In the genomic region with DNA sequence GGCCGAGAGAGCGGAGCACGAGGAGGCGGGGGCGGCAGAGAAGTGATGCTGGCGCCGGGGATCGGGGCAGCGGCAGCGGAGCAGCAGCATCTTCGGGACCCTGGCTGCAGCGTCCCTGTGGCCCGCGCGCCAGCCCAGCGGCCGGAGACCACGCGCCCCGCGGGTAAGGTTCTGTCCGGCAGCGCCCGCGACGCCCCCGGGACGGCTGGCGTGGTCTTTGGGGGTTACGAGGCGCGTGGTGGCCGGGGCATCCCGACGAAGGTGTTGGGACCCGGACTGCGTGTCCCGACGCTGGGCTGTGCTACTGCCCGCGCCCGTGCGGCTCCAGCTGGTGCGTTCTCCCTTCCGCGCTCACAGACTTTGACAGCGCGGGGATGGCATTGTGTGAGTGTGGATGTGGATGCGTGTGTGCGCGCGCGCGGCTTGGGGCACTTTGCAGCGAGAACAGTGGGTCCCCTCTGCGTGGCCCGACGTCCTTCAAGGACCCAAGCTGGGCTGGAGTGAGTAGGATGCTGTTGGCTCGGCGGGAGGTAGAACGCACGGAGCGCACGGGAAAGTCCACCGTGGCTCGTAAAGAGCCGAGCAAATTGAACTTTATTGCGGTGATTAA, we compare ENCODE assay signal across 1 cellular context.
TF ChIP-seq lines count a peak whose summit lies in the region.

No MANE protein-coding gene starts in this region.

TF ChIP-seq in WTC11, 78 proteins besides CTCF, POLR2A, EP300 and RAD21 (continued from another document):
- TF ChIP-seq TCF7 (CRISPR knock-in tag; IDR thresholded peaks at IDR 0.05; ENCODE audit: low read depth) (no peak), ZNF219 (CRISPR knock-in tag; IDR thresholded peaks at IDR 0.05; ENCODE audit: borderline replicate concordance) (no peak), ZNF423 (CRISPR knock-in tag; IDR thresholded peaks at IDR 0.05) (no peak), RELA (CRISPR knock-in tag; IDR thresholded peaks at IDR 0.05; ENCODE audit: borderline replicate concordance) (no peak), ATF1 (CRISPR knock-in tag; IDR thresholded peaks at IDR 0.05) (no peak), ELF4 (CRISPR knock-in tag; IDR thresholded peaks at IDR 0.05; ENCODE audit: low read depth) (no peak), ZBTB21 (CRISPR knock-in tag; IDR thresholded peaks at IDR 0.05; ENCODE audit: borderline replicate concordance) (no peak), KAT7 (CRISPR knock-in tag; IDR thresholded peaks at IDR 0.05; ENCODE audit: borderline replicate concordance) (no peak), CREM (CRISPR knock-in tag; IDR thresholded peaks at IDR 0.05) (no peak), GTF2I (CRISPR knock-in tag; conservative IDR thresholded peaks at IDR 0.05) (no peak), PRRX2 (CRISPR knock-in tag; IDR thresholded peaks at IDR 0.05) (no peak), MYBL2 (CRISPR knock-in tag; IDR thresholded peaks at IDR 0.05) (no peak), ZNF317 (CRISPR knock-in tag; IDR thresholded peaks at IDR 0.05; ENCODE audit: borderline replicate concordance, low read depth) (no peak), NFYB (CRISPR knock-in tag; conservative IDR thresholded peaks at IDR 0.05; ENCODE audit: low read depth) (no peak), SMAD3 (CRISPR knock-in tag; IDR thresholded peaks at IDR 0.05; ENCODE audit: borderline replicate concordance) (no peak)
- TF ChIP-seq, protein P1, sequence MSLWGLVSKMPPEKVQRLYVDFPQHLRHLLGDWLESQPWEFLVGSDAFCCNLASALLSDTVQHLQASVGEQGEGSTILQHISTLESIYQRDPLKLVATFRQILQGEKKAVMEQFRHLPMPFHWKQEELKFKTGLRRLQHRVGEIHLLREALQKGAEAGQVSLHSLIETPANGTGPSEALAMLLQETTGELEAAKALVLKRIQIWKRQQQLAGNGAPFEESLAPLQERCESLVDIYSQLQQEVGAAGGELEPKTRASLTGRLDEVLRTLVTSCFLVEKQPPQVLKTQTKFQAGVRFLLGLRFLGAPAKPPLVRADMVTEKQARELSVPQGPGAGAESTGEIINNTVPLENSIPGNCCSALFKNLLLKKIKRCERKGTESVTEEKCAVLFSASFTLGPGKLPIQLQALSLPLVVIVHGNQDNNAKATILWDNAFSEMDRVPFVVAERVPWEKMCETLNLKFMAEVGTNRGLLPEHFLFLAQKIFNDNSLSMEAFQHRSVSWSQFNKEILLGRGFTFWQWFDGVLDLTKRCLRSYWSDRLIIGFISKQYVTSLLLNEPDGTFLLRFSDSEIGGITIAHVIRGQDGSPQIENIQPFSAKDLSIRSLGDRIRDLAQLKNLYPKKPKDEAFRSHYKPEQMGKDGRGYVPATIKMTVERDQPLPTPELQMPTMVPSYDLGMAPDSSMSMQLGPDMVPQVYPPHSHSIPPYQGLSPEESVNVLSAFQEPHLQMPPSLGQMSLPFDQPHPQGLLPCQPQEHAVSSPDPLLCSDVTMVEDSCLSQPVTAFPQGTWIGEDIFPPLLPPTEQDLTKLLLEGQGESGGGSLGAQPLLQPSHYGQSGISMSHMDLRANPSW (CRISPR knock-in tag; conservative IDR thresholded peaks at IDR 0.05; ENCODE audit: low read depth): no peak
- TF ChIP-seq, protein P2, sequence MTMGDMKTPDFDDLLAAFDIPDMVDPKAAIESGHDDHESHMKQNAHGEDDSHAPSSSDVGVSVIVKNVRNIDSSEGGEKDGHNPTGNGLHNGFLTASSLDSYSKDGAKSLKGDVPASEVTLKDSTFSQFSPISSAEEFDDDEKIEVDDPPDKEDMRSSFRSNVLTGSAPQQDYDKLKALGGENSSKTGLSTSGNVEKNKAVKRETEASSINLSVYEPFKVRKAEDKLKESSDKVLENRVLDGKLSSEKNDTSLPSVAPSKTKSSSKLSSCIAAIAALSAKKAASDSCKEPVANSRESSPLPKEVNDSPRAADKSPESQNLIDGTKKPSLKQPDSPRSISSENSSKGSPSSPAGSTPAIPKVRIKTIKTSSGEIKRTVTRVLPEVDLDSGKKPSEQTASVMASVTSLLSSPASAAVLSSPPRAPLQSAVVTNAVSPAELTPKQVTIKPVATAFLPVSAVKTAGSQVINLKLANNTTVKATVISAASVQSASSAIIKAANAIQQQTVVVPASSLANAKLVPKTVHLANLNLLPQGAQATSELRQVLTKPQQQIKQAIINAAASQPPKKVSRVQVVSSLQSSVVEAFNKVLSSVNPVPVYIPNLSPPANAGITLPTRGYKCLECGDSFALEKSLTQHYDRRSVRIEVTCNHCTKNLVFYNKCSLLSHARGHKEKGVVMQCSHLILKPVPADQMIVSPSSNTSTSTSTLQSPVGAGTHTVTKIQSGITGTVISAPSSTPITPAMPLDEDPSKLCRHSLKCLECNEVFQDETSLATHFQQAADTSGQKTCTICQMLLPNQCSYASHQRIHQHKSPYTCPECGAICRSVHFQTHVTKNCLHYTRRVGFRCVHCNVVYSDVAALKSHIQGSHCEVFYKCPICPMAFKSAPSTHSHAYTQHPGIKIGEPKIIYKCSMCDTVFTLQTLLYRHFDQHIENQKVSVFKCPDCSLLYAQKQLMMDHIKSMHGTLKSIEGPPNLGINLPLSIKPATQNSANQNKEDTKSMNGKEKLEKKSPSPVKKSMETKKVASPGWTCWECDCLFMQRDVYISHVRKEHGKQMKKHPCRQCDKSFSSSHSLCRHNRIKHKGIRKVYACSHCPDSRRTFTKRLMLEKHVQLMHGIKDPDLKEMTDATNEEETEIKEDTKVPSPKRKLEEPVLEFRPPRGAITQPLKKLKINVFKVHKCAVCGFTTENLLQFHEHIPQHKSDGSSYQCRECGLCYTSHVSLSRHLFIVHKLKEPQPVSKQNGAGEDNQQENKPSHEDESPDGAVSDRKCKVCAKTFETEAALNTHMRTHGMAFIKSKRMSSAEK (CRISPR knock-in tag; IDR thresholded peaks at IDR 0.05; ENCODE audit: borderline replicate concordance): no peak
- TF ChIP-seq, protein P3, sequence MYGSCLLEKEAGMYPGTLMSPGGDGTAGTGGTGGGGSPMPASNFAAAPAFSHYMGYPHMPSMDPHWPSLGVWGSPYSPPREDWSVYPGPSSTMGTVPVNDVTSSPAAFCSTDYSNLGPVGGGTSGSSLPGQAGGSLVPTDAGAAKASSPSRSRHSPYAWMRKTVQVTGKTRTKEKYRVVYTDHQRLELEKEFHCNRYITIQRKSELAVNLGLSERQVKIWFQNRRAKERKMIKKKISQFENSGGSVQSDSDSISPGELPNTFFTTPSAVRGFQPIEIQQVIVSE (CRISPR knock-in tag; IDR thresholded peaks at IDR 0.05; ENCODE audit: borderline replicate concordance): no peak
- TF ChIP-seq, protein P4, sequence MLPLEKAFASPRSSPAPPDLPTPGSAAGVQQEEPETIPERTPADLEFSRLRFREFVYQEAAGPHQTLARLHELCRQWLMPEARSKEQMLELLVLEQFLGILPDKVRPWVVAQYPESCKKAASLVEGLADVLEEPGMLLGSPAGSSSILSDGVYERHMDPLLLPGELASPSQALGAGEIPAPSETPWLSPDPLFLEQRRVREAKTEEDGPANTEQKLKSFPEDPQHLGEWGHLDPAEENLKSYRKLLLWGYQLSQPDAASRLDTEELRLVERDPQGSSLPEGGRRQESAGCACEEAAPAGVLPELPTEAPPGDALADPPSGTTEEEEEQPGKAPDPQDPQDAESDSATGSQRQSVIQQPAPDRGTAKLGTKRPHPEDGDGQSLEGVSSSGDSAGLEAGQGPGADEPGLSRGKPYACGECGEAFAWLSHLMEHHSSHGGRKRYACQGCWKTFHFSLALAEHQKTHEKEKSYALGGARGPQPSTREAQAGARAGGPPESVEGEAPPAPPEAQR (CRISPR knock-in tag; IDR thresholded peaks at IDR 0.05): no peak
- TF ChIP-seq, protein P5, sequence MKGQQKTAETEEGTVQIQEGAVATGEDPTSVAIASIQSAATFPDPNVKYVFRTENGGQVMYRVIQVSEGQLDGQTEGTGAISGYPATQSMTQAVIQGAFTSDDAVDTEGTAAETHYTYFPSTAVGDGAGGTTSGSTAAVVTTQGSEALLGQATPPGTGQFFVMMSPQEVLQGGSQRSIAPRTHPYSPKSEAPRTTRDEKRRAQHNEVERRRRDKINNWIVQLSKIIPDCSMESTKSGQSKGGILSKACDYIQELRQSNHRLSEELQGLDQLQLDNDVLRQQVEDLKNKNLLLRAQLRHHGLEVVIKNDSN (CRISPR knock-in tag; IDR thresholded peaks at IDR 0.05): no peak
- TF ChIP-seq, protein P6, sequence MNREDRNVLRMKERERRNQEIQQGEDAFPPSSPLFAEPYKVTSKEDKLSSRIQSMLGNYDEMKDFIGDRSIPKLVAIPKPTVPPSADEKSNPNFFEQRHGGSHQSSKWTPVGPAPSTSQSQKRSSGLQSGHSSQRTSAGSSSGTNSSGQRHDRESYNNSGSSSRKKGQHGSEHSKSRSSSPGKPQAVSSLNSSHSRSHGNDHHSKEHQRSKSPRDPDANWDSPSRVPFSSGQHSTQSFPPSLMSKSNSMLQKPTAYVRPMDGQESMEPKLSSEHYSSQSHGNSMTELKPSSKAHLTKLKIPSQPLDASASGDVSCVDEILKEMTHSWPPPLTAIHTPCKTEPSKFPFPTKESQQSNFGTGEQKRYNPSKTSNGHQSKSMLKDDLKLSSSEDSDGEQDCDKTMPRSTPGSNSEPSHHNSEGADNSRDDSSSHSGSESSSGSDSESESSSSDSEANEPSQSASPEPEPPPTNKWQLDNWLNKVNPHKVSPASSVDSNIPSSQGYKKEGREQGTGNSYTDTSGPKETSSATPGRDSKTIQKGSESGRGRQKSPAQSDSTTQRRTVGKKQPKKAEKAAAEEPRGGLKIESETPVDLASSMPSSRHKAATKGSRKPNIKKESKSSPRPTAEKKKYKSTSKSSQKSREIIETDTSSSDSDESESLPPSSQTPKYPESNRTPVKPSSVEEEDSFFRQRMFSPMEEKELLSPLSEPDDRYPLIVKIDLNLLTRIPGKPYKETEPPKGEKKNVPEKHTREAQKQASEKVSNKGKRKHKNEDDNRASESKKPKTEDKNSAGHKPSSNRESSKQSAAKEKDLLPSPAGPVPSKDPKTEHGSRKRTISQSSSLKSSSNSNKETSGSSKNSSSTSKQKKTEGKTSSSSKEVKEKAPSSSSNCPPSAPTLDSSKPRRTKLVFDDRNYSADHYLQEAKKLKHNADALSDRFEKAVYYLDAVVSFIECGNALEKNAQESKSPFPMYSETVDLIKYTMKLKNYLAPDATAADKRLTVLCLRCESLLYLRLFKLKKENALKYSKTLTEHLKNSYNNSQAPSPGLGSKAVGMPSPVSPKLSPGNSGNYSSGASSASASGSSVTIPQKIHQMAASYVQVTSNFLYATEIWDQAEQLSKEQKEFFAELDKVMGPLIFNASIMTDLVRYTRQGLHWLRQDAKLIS (CRISPR knock-in tag; IDR thresholded peaks at IDR 0.05; ENCODE audit: borderline replicate concordance): no peak
- TF ChIP-seq, protein P7, sequence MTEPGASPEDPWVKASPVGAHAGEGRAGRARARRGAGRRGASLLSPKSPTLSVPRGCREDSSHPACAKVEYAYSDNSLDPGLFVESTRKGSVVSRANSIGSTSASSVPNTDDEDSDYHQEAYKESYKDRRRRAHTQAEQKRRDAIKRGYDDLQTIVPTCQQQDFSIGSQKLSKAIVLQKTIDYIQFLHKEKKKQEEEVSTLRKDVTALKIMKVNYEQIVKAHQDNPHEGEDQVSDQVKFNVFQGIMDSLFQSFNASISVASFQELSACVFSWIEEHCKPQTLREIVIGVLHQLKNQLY (CRISPR knock-in tag; IDR thresholded peaks at IDR 0.05): no peak
